Comparison of ENCODE assay signal across 8 cellular contexts in genomic region chr3:68148471-68148870, GRCh38.
"Had no signal": no experiment of that assay in that cellular context is flagged by ENCODE, and none has a peak within 500 bp of the region (broad histone marks: within the 10 kb centered on the region; RNA-seq: fewer than 3 reads in every experiment).

No MANE protein-coding gene starts in this region.

- ATAC-seq: HCT116, HepG2, K562 had no signal

- DNase-seq: GM23248, GOT3, H9, HFFc6, KG1 had no signal

- H3K4me3 ChIP-seq: GM23248, K562 had no signal
